23 cellular contexts compared by ENCODE assay signal in genomic region chr11:94648789-94649188, GRCh38.
"Had no signal": no experiment of that assay in that cellular context is flagged by ENCODE, and none has a peak within 500 bp of the region (broad histone marks: within the 10 kb centered on the region; RNA-seq: fewer than 3 reads in every experiment).

No MANE protein-coding gene starts in this region.

- H3K4me1 ChIP-seq: gastroesophageal sphincter, parathyroid adenoma, prostate gland, right lobe of liver, tibial artery, vagina had no signal

- ATAC-seq: gastroesophageal sphincter; right lobe of liver; stimulated activated memory B cell treated with anti-CD40 and anti-IgM and Interleukin-4, amounts not matched to agents 10 μg/mL and 1 μg/mL and 100 μg/mL, for 72 hours; upper lobe of right lung had no signal

- H3K9me3 Mint-ChIP-seq: nephron; stimulated activated memory B cell treated with anti-CD40 and anti-IgM and Interleukin-4, amounts not matched to agents 10 μg/mL and 1 μg/mL and 100 μg/mL, for 72 hours; stimulated activated naive CD8-positive, alpha-beta T cell treated with anti-CD3 and anti-CD28 coated beads, Interleukin-15, Interleukin-2, amounts not matched to agents 100 ng/mL and 50 ng/mL, for 24 hours had no signal

- H3K9me3 ChIP-seq: esophagus squamous epithelium, gastroesophageal sphincter, prostate gland, right lobe of liver, spleen, tibial artery, upper lobe of right lung, vagina had no signal

- H3K27ac Mint-ChIP-seq: stimulated activated memory B cell treated with anti-CD40 and anti-IgM and Interleukin-4, amounts not matched to agents 10 μg/mL and 1 μg/mL and 100 μg/mL, for 72 hours; stimulated activated naive CD8-positive, alpha-beta T cell treated with anti-CD3 and anti-CD28 coated beads, Interleukin-15, Interleukin-2, amounts not matched to agents 100 ng/mL and 50 ng/mL, for 24 hours had no signal

- H3K4me3 ChIP-seq: esophagus squamous epithelium, gastroesophageal sphincter, lung, prostate gland, right lobe of liver, spleen, tibial artery, upper lobe of right lung, vagina had no signal

- H3K27me3 ChIP-seq: esophagus squamous epithelium, gastroesophageal sphincter, right lobe of liver, spleen, tibial artery, upper lobe of right lung, vagina had no signal

- H3K79me2 ChIP-seq: parathyroid adenoma had no signal

- H3K36me3 Mint-ChIP-seq: stimulated activated memory B cell treated with anti-CD40 and anti-IgM and Interleukin-4, amounts not matched to agents 10 μg/mL and 1 μg/mL and 100 μg/mL, for 72 hours had no signal

- H3K4me1 Mint-ChIP-seq: stimulated activated memory B cell treated with anti-CD40 and anti-IgM and Interleukin-4, amounts not matched to agents 10 μg/mL and 1 μg/mL and 100 μg/mL, for 72 hours had no signal

- DNase-seq: effector memory CD4-positive, alpha-beta T cell; esophagus squamous epithelium; foreskin fibroblast; glutamatergic neuron; kidney; left cardiac atrium; left ventricle myocardium superior; occipital lobe; right lobe of liver; spleen; stimulated activated CD4-positive, alpha-beta T cell treated with anti-CD3 and anti-CD28 coated beads, Interleukin-15, amount 100 ng/mL, for 24 hours; stimulated activated CD4-positive, alpha-beta T cell treated with anti-CD3 and anti-CD28 coated beads, Interleukin-1b, Interleukin-23, amount 100 ng/mL, for 48 hours; stimulated activated CD4-positive, alpha-beta T cell treated with anti-CD3 and anti-CD28 coated beads, Interleukin-4, amount 100 ng/mL, for 24 hours; tibial artery; upper lobe of right lung had no signal

- H3K9ac ChIP-seq: parathyroid adenoma had no signal

- H3K27ac ChIP-seq: esophagus squamous epithelium, gastroesophageal sphincter, parathyroid adenoma, prostate gland, right lobe of liver, tibial artery, upper lobe of right lung, vagina had no signal

- H3K36me3 ChIP-seq: esophagus squamous epithelium, gastroesophageal sphincter, prostate gland, right lobe of liver, spleen, tibial artery, upper lobe of right lung, vagina had no signal

- H3K4me3 Mint-ChIP-seq: nephron; stimulated activated memory B cell treated with anti-CD40 and anti-IgM and Interleukin-4, amounts not matched to agents 10 μg/mL and 1 μg/mL and 100 μg/mL, for 72 hours; stimulated activated naive CD8-positive, alpha-beta T cell treated with anti-CD3 and anti-CD28 coated beads, Interleukin-15, Interleukin-2, amounts not matched to agents 100 ng/mL and 50 ng/mL, for 24 hours had no signal

- H3K27me3 Mint-ChIP-seq: stimulated activated naive CD8-positive, alpha-beta T cell treated with anti-CD3 and anti-CD28 coated beads, Interleukin-15, Interleukin-2, amounts not matched to agents 100 ng/mL and 50 ng/mL, for 24 hours had no signal
